In the genomic region with DNA sequence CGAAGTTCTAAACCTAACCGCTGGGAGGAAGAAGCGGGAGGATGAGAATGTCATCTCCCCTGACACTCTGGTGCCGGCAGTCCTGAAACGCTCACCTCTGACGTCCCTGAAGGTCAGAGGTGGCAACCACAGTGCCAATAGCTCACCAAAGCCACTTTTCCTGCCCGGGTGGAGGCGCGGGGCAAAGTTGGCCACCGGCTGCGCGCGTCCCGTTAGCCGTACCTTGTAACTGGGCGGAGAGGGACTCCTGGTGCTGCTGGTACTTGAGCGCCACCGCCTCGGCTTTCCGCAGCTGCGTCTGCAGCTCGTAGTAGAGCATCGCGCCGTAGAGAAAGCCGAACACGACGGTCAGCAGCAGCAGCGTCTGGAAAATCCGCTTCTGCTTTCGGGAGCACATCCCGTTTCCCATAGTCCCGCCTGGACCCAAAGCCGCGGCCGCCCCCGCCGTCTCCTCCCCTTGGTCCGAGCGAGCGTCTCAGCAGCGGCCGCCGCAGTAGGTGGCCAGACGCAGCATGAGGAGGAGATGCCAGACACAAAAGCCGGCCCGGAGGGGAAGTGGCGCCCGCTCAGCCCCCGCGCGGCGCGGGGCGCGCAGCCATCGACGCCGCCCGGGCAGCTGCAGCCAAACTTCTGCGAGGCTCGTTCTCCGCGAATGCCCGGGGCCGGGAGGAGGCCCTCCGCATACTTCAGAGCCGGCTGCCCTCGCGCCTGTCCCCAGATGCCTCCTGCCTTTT, we compare ENCODE assay signal across 1 cellular context.
TF ChIP-seq lines count a peak whose summit lies in the region.

No MANE protein-coding gene starts in this region.

TF ChIP-seq in HepG2, 621 proteins besides CTCF, POLR2A, EP300 and RAD21 (continued from another document and continues in another):
- TF ChIP-seq GFI1 (CRISPR knock-in tag; IDR thresholded peaks at IDR 0.05; ENCODE audit: borderline replicate concordance) (0 out of 2 replicates have a peak, but pooled peaks have one; percentile 31), ZNF839 (CRISPR knock-in tag; IDR thresholded peaks at IDR 0.05; ENCODE audit: borderline replicate concordance) (no peak), ZNF546 (CRISPR knock-in tag; conservative IDR thresholded peaks at IDR 0.05) (peak; percentile 4; the same call in 1 of the 2 replicates), AKAP8 (CRISPR knock-in tag; IDR thresholded peaks at IDR 0.05) (no peak), HNF4G (IDR thresholded peaks at IDR 0.05; ENCODE audit: borderline replicate concordance, low read depth, low read length) (no peak), HNF4G (CRISPR knock-in tag; IDR thresholded peaks at IDR 0.05; ENCODE audit: borderline replicate concordance, low read depth) (no peak), LCORL (IDR thresholded peaks at IDR 0.05) (no peak), LCORL (CRISPR knock-in tag; IDR thresholded peaks at IDR 0.05) (no peak), MYNN (CRISPR knock-in tag; IDR thresholded peaks at IDR 0.05; ENCODE audit: low read depth) (no peak), RBM22 (optimal IDR thresholded peaks at IDR 0.05; ENCODE audit: low read length) (no peak), MAFG (CRISPR knock-in tag; IDR thresholded peaks at IDR 0.05) (no peak), ARID2 (CRISPR knock-in tag; IDR thresholded peaks at IDR 0.05; ENCODE audit: borderline replicate concordance) (no peak), ZBTB7A (CRISPR knock-in tag; IDR thresholded peaks at IDR 0.05) (no peak), ZNF121 (CRISPR knock-in tag; IDR thresholded peaks at IDR 0.05) (0 out of 2 replicates have a peak, but pooled peaks have one; percentile 3), MAZ (IDR thresholded peaks at IDR 0.05; ENCODE audit: borderline replicate concordance, low read depth, low read length) (no peak), MAZ (CRISPR knock-in tag; IDR thresholded peaks at IDR 0.05; ENCODE audit: low read depth) (no peak), HNRNPUL1 (IDR thresholded peaks at IDR 0.05; ENCODE audit: low read depth, low read length) (no peak), CEBPB (IDR thresholded peaks at IDR 0.05; ENCODE audit: borderline replicate concordance, low read depth, low read length) (no peak), KLF9 (CRISPR knock-in tag; IDR thresholded peaks at IDR 0.05; ENCODE audit: low read depth) (no peak), ZNF891 (CRISPR knock-in tag; IDR thresholded peaks at IDR 0.05) (no peak)
- TF ChIP-seq, protein P1, sequence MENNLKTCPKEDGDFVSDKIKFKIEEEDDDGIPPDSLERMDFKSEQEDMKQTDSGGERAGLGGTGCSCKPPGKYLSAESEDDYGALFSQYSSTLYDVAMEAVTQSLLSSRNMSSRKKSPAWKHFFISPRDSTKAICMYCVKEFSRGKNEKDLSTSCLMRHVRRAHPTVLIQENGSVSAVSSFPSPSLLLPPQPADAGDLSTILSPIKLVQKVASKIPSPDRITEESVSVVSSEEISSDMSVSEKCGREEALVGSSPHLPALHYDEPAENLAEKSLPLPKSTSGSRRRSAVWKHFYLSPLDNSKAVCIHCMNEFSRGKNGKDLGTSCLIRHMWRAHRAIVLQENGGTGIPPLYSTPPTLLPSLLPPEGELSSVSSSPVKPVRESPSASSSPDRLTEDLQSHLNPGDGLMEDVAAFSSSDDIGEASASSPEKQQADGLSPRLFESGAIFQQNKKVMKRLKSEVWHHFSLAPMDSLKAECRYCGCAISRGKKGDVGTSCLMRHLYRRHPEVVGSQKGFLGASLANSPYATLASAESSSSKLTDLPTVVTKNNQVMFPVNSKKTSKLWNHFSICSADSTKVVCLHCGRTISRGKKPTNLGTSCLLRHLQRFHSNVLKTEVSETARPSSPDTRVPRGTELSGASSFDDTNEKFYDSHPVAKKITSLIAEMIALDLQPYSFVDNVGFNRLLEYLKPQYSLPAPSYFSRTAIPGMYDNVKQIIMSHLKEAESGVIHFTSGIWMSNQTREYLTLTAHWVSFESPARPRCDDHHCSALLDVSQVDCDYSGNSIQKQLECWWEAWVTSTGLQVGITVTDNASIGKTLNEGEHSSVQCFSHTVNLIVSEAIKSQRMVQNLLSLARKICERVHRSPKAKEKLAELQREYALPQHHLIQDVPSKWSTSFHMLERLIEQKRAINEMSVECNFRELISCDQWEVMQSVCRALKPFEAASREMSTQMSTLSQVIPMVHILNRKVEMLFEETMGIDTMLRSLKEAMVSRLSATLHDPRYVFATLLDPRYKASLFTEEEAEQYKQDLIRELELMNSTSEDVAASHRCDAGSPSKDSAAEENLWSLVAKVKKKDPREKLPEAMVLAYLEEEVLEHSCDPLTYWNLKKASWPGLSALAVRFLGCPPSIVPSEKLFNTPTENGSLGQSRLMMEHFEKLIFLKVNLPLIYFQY (CRISPR knock-in tag; IDR thresholded peaks at IDR 0.05; ENCODE audit: borderline replicate concordance) = no peak; the same call in 1 of the 2 replicates
- TF ChIP-seq, protein P2, sequence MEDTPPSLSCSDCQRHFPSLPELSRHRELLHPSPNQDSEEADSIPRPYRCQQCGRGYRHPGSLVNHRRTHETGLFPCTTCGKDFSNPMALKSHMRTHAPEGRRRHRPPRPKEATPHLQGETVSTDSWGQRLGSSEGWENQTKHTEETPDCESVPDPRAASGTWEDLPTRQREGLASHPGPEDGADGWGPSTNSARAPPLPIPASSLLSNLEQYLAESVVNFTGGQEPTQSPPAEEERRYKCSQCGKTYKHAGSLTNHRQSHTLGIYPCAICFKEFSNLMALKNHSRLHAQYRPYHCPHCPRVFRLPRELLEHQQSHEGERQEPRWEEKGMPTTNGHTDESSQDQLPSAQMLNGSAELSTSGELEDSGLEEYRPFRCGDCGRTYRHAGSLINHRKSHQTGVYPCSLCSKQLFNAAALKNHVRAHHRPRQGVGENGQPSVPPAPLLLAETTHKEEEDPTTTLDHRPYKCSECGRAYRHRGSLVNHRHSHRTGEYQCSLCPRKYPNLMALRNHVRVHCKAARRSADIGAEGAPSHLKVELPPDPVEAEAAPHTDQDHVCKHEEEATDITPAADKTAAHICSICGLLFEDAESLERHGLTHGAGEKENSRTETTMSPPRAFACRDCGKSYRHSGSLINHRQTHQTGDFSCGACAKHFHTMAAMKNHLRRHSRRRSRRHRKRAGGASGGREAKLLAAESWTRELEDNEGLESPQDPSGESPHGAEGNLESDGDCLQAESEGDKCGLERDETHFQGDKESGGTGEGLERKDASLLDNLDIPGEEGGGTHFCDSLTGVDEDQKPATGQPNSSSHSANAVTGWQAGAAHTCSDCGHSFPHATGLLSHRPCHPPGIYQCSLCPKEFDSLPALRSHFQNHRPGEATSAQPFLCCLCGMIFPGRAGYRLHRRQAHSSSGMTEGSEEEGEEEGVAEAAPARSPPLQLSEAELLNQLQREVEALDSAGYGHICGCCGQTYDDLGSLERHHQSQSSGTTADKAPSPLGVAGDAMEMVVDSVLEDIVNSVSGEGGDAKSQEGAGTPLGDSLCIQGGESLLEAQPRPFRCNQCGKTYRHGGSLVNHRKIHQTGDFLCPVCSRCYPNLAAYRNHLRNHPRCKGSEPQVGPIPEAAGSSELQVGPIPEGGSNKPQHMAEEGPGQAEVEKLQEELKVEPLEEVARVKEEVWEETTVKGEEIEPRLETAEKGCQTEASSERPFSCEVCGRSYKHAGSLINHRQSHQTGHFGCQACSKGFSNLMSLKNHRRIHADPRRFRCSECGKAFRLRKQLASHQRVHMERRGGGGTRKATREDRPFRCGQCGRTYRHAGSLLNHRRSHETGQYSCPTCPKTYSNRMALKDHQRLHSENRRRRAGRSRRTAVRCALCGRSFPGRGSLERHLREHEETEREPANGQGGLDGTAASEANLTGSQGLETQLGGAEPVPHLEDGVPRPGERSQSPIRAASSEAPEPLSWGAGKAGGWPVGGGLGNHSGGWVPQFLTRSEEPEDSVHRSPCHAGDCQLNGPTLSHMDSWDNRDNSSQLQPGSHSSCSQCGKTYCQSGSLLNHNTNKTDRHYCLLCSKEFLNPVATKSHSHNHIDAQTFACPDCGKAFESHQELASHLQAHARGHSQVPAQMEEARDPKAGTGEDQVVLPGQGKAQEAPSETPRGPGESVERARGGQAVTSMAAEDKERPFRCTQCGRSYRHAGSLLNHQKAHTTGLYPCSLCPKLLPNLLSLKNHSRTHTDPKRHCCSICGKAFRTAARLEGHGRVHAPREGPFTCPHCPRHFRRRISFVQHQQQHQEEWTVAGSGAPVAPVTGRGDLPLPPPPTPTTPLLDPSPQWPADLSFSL (CRISPR knock-in tag; IDR thresholded peaks at IDR 0.05) = no peak
- TF ChIP-seq, protein P3, sequence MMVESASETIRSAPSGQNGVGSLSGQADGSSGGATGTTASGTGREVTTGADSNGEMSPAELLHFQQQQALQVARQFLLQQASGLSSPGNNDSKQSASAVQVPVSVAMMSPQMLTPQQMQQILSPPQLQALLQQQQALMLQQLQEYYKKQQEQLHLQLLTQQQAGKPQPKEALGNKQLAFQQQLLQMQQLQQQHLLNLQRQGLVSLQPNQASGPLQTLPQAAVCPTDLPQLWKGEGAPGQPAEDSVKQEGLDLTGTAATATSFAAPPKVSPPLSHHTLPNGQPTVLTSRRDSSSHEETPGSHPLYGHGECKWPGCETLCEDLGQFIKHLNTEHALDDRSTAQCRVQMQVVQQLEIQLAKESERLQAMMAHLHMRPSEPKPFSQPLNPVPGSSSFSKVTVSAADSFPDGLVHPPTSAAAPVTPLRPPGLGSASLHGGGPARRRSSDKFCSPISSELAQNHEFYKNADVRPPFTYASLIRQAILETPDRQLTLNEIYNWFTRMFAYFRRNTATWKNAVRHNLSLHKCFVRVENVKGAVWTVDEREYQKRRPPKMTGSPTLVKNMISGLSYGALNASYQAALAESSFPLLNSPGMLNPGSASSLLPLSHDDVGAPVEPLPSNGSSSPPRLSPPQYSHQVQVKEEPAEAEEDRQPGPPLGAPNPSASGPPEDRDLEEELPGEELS (CRISPR knock-in tag; IDR thresholded peaks at IDR 0.05) = no peak; the same call in 1 of the 2 replicates
- TF ChIP-seq, protein P4, sequence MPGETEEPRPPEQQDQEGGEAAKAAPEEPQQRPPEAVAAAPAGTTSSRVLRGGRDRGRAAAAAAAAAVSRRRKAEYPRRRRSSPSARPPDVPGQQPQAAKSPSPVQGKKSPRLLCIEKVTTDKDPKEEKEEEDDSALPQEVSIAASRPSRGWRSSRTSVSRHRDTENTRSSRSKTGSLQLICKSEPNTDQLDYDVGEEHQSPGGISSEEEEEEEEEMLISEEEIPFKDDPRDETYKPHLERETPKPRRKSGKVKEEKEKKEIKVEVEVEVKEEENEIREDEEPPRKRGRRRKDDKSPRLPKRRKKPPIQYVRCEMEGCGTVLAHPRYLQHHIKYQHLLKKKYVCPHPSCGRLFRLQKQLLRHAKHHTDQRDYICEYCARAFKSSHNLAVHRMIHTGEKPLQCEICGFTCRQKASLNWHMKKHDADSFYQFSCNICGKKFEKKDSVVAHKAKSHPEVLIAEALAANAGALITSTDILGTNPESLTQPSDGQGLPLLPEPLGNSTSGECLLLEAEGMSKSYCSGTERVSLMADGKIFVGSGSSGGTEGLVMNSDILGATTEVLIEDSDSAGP (CRISPR knock-in tag; IDR thresholded peaks at IDR 0.05; ENCODE audit: borderline replicate concordance) = peak; percentile 52; the same call in 1 of the 2 replicates
- TF ChIP-seq, protein P5, sequence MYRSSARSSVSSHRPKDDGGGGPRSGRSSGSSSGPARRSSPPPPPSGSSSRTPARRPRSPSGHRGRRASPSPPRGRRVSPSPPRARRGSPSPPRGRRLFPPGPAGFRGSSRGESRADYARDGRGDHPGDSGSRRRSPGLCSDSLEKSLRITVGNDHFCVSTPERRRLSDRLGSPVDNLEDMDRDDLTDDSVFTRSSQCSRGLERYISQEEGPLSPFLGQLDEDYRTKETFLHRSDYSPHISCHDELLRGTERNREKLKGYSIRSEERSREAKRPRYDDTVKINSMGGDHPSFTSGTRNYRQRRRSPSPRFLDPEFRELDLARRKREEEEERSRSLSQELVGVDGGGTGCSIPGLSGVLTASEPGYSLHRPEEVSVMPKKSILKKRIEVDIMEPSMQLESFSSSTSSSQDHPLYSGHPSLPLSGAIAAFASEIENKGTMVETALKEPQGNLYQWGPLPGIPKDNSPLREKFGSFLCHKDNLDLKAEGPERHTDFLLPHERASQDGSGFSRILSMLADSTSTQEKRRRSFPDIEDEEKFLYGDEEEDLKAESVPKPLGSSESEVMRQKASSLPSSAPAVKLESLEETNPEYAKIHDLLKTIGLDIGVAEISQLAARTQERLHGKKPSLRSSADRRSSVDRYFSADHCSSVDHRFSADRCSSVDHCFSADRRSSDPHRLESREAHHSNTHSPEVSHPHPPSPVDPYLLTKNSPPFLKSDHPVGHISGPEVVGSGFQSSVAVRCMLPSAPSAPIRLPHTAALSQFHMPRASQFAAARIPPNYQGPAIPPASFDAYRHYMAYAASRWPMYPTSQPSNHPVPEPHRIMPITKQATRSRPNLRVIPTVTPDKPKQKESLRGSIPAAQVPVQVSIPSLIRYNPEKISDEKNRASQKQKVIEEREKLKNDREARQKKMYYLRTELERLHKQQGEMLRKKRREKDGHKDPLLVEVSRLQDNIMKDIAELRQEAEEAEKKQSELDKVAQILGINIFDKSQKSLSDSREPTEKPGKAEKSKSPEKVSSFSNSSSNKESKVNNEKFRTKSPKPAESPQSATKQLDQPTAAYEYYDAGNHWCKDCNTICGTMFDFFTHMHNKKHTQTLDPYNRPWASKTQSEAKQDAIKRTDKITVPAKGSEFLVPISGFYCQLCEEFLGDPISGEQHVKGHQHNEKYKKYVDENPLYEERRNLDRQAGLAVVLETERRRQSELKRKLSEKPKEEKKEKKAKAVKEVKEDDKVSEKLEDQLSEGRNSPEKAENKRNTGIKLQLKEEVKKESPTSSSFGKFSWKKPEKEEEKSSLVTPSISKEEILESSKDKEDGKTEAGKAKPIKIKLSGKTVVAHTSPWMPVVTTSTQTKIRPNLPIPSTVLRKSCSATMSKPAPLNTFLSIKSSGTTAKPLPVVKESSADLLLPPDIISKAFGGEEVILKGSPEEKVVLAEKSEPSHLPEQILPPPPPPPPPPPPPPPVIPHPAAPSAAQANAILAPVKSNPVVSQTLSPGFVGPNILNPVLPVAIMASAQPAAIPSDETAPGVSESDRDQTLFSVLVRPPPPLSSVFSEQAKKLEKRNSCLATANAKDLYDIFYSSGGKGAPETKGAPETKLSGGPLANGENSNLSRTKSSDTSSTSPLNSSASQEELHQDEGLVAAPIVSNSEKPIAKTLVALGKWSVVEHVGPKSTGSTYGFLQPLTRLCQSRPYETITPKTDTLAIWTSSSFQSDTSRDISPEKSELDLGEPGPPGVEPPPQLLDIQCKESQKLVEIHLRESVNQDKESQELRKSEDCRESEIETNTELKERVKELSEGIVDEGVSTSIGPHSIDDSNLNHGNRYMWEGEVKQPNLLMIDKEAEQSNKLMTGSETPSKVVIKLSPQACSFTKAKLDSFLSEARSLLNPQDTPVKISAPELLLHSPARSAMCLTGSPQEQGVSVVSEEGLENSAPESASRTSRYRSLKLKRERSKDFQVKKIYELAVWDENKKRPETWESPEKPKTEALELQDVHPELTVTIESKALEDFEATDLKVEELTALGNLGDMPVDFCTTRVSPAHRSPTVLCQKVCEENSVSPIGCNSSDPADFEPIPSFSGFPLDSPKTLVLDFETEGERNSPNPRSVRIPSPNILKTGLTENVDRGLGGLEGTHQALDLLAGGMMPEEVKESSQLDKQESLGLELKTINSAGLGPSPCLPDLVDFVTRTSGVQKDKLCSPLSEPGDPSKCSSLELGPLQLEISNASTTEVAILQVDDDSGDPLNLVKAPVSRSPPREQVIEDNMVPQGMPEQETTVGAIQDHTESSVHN (CRISPR knock-in tag; IDR thresholded peaks at IDR 0.05) = no peak
